In genomic region chr5:178341091-178341960, GRCh38 we compare ENCODE assay signal across 20 cellular contexts.
DNase-seq lines count a peak whose midpoint lies in the region; ATAC-seq, FAIRE-seq and TF ChIP-seq lines count a peak whose summit lies in the region.
"Had no signal": no experiment of that assay in that cellular context is flagged by ENCODE, and none has a peak within 500 bp of the region (broad histone marks: within the 10 kb centered on the region; RNA-seq: fewer than 3 reads in every experiment).

No MANE protein-coding gene starts in this region.

- no peak overlapping the region for H3K4me3 ChIP-seq in HepG2 (replicated peaks in 1 of 3; ENCODE audit: insufficient read depth in 1 of 3, low read depth in 2 of 3, low read length in 3 of 3)
- H3K4me3 ChIP-seq in esophagus muscularis mucosa: no peak overlapping the region
- H3K4me3 ChIP-seq in smooth muscle cell: no peak overlapping the region
- H3K4me3 ChIP-seq: GM23338, Peyer's patch had no signal

- H3K36me3 ChIP-seq in HepG2 (replicated peaks in 1 of 2; ENCODE audit: control insufficient read depth in 1 of 2, insufficient read depth in 2 of 2, low read length in 2 of 2): no peaks in the 10 kb centered on the region
- H3K36me3 ChIP-seq in esophagus muscularis mucosa: no peaks in the 10 kb centered on the region
- no peaks in the 10 kb centered on the region for H3K36me3 ChIP-seq in smooth muscle cell (ENCODE audit: low read depth)
- H3K36me3 ChIP-seq: Peyer's patch had no signal

- in situ Hi-C loops in HepG2 (cut with HindIII; ENCODE audit: extremely low pct_ligation_motif_present, low pct_unique_long_range_greater_than_20kb): no loop called here

- CTCF ChIA-PET in HepG2 (lab: Yijun Ruan, JAX; ENCODE audit: low intra/inter-chr PET ratio, low total read pairs): no interaction called here

- TF ChIP-seq RAD21 in HepG2 (CRISPR knock-in tag; IDR thresholded peaks at IDR 0.05): no peak

- no peaks in the 10 kb centered on the region for H3K36me3 Mint-ChIP-seq in natural killer cell treated with Interleukin-12 subunit alpha and Interleukin-12 subunit beta and Interleukin-15 and Interleukin-18, amount 100 ng/mL, for 72 hours
- H3K36me3 Mint-ChIP-seq in natural killer cell: no peaks in the 10 kb centered on the region
- H3K36me3 Mint-ChIP-seq in progenitor cell of endocrine pancreas (ENCODE audit: insufficient read depth): no peaks in the 10 kb centered on the region
- H3K36me3 Mint-ChIP-seq: CD8-positive, alpha-beta memory T cell had no signal

- H3K9ac ChIP-seq in HepG2 (ENCODE audit: insufficient read depth, low read depth, low read length) (no peak overlapping the region), smooth muscle cell (ENCODE audit: low read depth) (no peak overlapping the region)

- TF ChIP-seq CTCF in natural killer cell (IDR thresholded peaks at IDR 0.05) (no peak), HepG2 (CRISPR knock-in tag; IDR thresholded peaks at IDR 0.05) (no peak), progenitor cell of endocrine pancreas (IDR thresholded peaks at IDR 0.05; ENCODE audit: unreplicated experiment) (no peak), esophagus muscularis mucosa (IDR thresholded peaks at IDR 0.05) (no peak), smooth muscle cell (IDR thresholded peaks at IDR 0.05; ENCODE audit: borderline replicate concordance, insufficient read depth, poor library complexity, severe bottlenecking) (no peak)

- TF ChIP-seq POLR2A in HepG2 (IDR thresholded peaks at IDR 0.05; ENCODE audit: insufficient read depth in 1 of 2, low read depth in 2 of 2, low read length in 2 of 2): no peak
- no peak for TF ChIP-seq POLR2A in esophagus muscularis mucosa (IDR thresholded peaks at IDR 0.05; ENCODE audit: low read depth)

- H3K27me3 ChIP-seq in HepG2 (ENCODE audit: control insufficient read depth in 1 of 2, insufficient read depth in 2 of 2, low read length in 2 of 2): peaks cover 5 to 35% of the 10 kb centered on the region in 2 experiments; a peak in 4 of 5 replicates
- H3K27me3 ChIP-seq in esophagus muscularis mucosa: peaks cover 0 to 14% (median 0%) of the 10 kb centered on the region in 4 donors
- no peaks in the 10 kb centered on the region for H3K27me3 ChIP-seq in smooth muscle cell (ENCODE audit: low read depth)
- H3K27me3 ChIP-seq: Peyer's patch had no signal

- FAIRE-seq in HepG2 (lab: Jason Lieb, UNC): no peak
- FAIRE-seq: GM12891 had no signal

- DNase-seq in natural killer cell treated with Interleukin-12 subunit alpha and Interleukin-12 subunit beta and Interleukin-15 and Interleukin-18, amount 100 ng/mL, for 72 hours (ENCODE audit: low spot score): peak; percentile 57
- DNase-seq in natural killer cell (no peak), HepG2 (ENCODE audit: low spot score) (no peak), progenitor cell of endocrine pancreas (ENCODE audit: low spot score, unreplicated experiment) (no peak), esophagus muscularis mucosa (ENCODE audit: extremely low spot score) (no peak), smooth muscle cell (lab: John Stamatoyannopoulos, UW; ENCODE audit: unreplicated experiment) (no peak)
- DNase-seq: ACHN; C1 segment of cervical spinal cord; CD8-positive, alpha-beta memory T cell; KG1; MV-4-11; NCI-H1694 treated with DMSO at 0.1 percent for 48 hours; NCI-H2107; NCI-H510A; NCI-H748 treated with DMSO at 0.1 percent for 48 hours; NK-92 treated with Interleukin-12 subunit alpha and Interleukin-12 subunit beta, amount 100 ng/mL, for 24 hours; Peyer's patch had no signal

- no peaks in the 10 kb centered on the region for H3K9me3 ChIP-seq in HepG2 (ENCODE audit: low read length)
- H3K9me3 ChIP-seq in esophagus muscularis mucosa: no peaks in the 10 kb centered on the region
- no peaks in the 10 kb centered on the region for H3K9me3 ChIP-seq in smooth muscle cell (replicated peaks; ENCODE audit: low read depth)
- H3K9me3 ChIP-seq: Peyer's patch had no signal

- H3K4me3 Mint-ChIP-seq in natural killer cell treated with Interleukin-12 subunit alpha and Interleukin-12 subunit beta and Interleukin-15 and Interleukin-18, amount 100 ng/mL, for 72 hours: no peak overlapping the region
- H3K4me3 Mint-ChIP-seq in natural killer cell (no peak overlapping the region), progenitor cell of endocrine pancreas (ENCODE audit: low read depth) (no peak overlapping the region)
- H3K4me3 Mint-ChIP-seq: CD8-positive, alpha-beta memory T cell; GM23338 had no signal

- H3K27ac Mint-ChIP-seq in natural killer cell treated with Interleukin-12 subunit alpha and Interleukin-12 subunit beta and Interleukin-15 and Interleukin-18, amount 100 ng/mL, for 72 hours: no peak overlapping the region
- no peak overlapping the region for H3K27ac Mint-ChIP-seq in natural killer cell
- H3K27ac Mint-ChIP-seq in progenitor cell of endocrine pancreas: peak overlapping the region; percentile 1
- H3K27ac Mint-ChIP-seq: CD8-positive, alpha-beta memory T cell; GM23338 had no signal

- H3K27me3 Mint-ChIP-seq in natural killer cell treated with Interleukin-12 subunit alpha and Interleukin-12 subunit beta and Interleukin-15 and Interleukin-18, amount 100 ng/mL, for 72 hours: peaks cover 0 to 7% of the 10 kb centered on the region in 2 donors
- H3K27me3 Mint-ChIP-seq in natural killer cell (ENCODE audit: low read depth in 2 of 2) (peaks cover 4 to 14% of the 10 kb centered on the region in 2 donors), progenitor cell of endocrine pancreas (peaks cover 11% of the 10 kb centered on the region)

- no peaks in the 10 kb centered on the region for H3K9me3 Mint-ChIP-seq in natural killer cell treated with Interleukin-12 subunit alpha and Interleukin-12 subunit beta and Interleukin-15 and Interleukin-18, amount 100 ng/mL, for 72 hours
- H3K9me3 Mint-ChIP-seq in natural killer cell (no peaks in the 10 kb centered on the region), progenitor cell of endocrine pancreas (ENCODE audit: low read depth) (no peaks in the 10 kb centered on the region)
- H3K9me3 Mint-ChIP-seq: CD8-positive, alpha-beta memory T cell; GM23338 had no signal

- H3F3A ChIP-seq in smooth muscle cell (ENCODE audit: low read depth): no peaks in the 10 kb centered on the region

- no peak for ATAC-seq in natural killer cell treated with Interleukin-12 subunit alpha and Interleukin-12 subunit beta and Interleukin-15 and Interleukin-18, amount 100 ng/mL, for 72 hours
- no peak for ATAC-seq in natural killer cell
- 0 out of 3 replicates have a peak, but pooled peaks have one; percentile 23 for ATAC-seq in HepG2
- no peak for ATAC-seq in HG03571 (IDR thresholded peaks at IDR 0.05; ENCODE audit: unreplicated experiment)
- ATAC-seq: GM23338 had no signal

- TF ChIP-seq EP300 in HepG2 (IDR thresholded peaks at IDR 0.05; ENCODE audit: low read depth in 2 of 2, low read length in 2 of 2) (no peak), HepG2 (CRISPR knock-in tag; IDR thresholded peaks at IDR 0.05; ENCODE audit: borderline replicate concordance) (no peak), esophagus muscularis mucosa (IDR thresholded peaks at IDR 0.05) (no peak)

- H2AFZ ChIP-seq in HepG2 (ENCODE audit: low read length) (no peak overlapping the region), smooth muscle cell (ENCODE audit: low read depth) (no peak overlapping the region)
- H2AFZ ChIP-seq: GM23338 had no signal

- 34% methylated on average over 11 of the region's 19 CpGs for WGBS in HepG2 (ENCODE audit: low lambda C conversion rate)
- WGBS in esophagus muscularis mucosa: 93% methylated on average over 19 of the region's 19 CpGs
- 92% methylated on average over 19 of the region's 19 CpGs for WGBS in smooth muscle cell (ENCODE audit: low lambda C conversion rate)

- H3K79me2 ChIP-seq in HepG2 (ENCODE audit: insufficient read depth, low read length) (no peaks in the 10 kb centered on the region), smooth muscle cell (ENCODE audit: low read depth) (no peaks in the 10 kb centered on the region)

- no peaks in the 10 kb centered on the region for H4K20me1 ChIP-seq in HepG2 (ENCODE audit: insufficient read depth, low read length)
- H4K20me1 ChIP-seq in smooth muscle cell (ENCODE audit: low read depth): no peaks in the 10 kb centered on the region

- H3K4me1 ChIP-seq in HepG2 (ENCODE audit: insufficient read depth, low read length): peaks cover 6% of the 10 kb centered on the region; the same call in 1 of the 2 replicates
- H3K4me1 ChIP-seq in esophagus muscularis mucosa: no peaks in the 10 kb centered on the region
- no peaks in the 10 kb centered on the region for H3K4me1 ChIP-seq in smooth muscle cell (ENCODE audit: low read depth)
- H3K4me1 ChIP-seq: Peyer's patch had no signal

- POLR2A ChIA-PET in HepG2 (lab: Yijun Ruan, JAX): no interaction called here

- intact Hi-C loops in natural killer cell (cut with micrococcal nuclease): no loop called here
- intact Hi-C loops in HepG2 (cut with micrococcal nuclease; ENCODE audit: unreplicated experiment): no loop called here
- intact Hi-C loops in esophagus muscularis mucosa (cut with DNase I): no loop called here

- no peaks in the 10 kb centered on the region for H3K4me1 Mint-ChIP-seq in natural killer cell treated with Interleukin-12 subunit alpha and Interleukin-12 subunit beta and Interleukin-15 and Interleukin-18, amount 100 ng/mL, for 72 hours (ENCODE audit: low read depth in 2 of 2)
- H3K4me1 Mint-ChIP-seq in natural killer cell (no peaks in the 10 kb centered on the region), progenitor cell of endocrine pancreas (ENCODE audit: low read depth) (peaks cover 6% of the 10 kb centered on the region)
- H3K4me1 Mint-ChIP-seq: CD8-positive, alpha-beta memory T cell had no signal

- H3K4me2 ChIP-seq in HepG2 (ENCODE audit: low read depth, low read length): no peak overlapping the region
- no peak overlapping the region for H3K4me2 ChIP-seq in smooth muscle cell
- H3K4me2 ChIP-seq: GM23338 had no signal

- H3K27ac ChIP-seq in HepG2 (ENCODE audit: extremely low read length, insufficient read depth, low read length) (no peak overlapping the region), esophagus muscularis mucosa (replicated peaks in 1 of 4) (no peak overlapping the region), smooth muscle cell (ENCODE audit: low read depth) (no peak overlapping the region)
- H3K27ac ChIP-seq: Peyer's patch had no signal

- BruUV-seq in HepG2 (replicated peaks; lab: Mats Ljungman, UMichigan): no TSS peak

TF ChIP-seq in HepG2, 621 proteins besides CTCF, POLR2A, EP300 and RAD21:
- TF ChIP-seq ZNF138 (CRISPR knock-in tag; IDR thresholded peaks at IDR 0.05; ENCODE audit: low read depth) (no peak), ZNF850 (CRISPR knock-in tag; conservative IDR thresholded peaks at IDR 0.05) (no peak), ZKSCAN5 (CRISPR knock-in tag; IDR thresholded peaks at IDR 0.05) (no peak), POLR2G (IDR thresholded peaks at IDR 0.05; ENCODE audit: low read depth, low read length) (no peak), SNRNP70 (IDR thresholded peaks at IDR 0.05; ENCODE audit: low read depth, low read length) (no peak), ZFP1 (CRISPR knock-in tag; IDR thresholded peaks at IDR 0.05) (no peak), ETV6 (CRISPR knock-in tag; conservative IDR thresholded peaks at IDR 0.05) (no peak), NCOA1 (CRISPR knock-in tag; IDR thresholded peaks at IDR 0.05) (no peak), ZNF788 (CRISPR knock-in tag; IDR thresholded peaks at IDR 0.05; ENCODE audit: borderline replicate concordance) (no peak)
